8 cellular contexts compared by ENCODE assay signal in the genomic region with DNA sequence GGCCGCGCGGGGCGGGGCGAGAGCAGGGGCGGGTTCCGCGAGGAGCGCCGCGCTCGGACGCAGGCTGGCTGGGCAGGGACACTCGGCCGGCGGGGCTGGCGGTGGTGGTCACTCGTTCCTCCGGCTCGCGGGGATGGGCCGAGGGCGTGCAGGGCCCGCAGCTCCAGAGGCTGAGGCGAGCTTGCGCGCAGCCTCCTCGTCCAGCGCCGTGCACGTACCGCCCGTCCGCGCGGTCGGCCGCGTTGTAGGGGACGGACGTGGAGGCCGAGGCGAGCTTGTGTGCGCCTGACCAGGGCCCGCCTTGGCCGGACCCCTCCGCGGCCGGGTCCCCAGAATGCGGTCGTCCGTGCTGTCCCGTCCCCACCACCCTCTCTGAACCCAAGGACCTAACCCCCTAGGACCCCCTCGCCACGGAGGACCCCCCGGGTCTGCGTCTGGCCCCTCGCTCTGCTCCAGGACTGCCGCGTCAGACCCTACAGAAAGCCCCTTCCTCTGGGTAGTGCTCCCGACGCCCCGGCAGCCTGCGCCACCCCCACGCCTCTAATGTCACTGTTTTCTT. TPM values are rescaled to one million over a fixed set of nuclear protein-coding genes. Genes with fewer than 3 reads are reported as not detected.
DNase-seq lines count a peak whose midpoint lies in the region; ATAC-seq and TF ChIP-seq lines count a peak whose summit lies in the region.

No MANE protein-coding gene starts in this region.

- CTCF ChIA-PET in AG04450 (lab: Charles Lee), result no interaction called here

- H3K9me3 Mint-ChIP-seq in naive B cell, result no peaks in the 10 kb centered on the region

- H3K27me3 ChIP-seq in AG04450 (ENCODE audit: control insufficient read depth, insufficient read depth, low read length), result peaks cover 5% of the 10 kb centered on the region

- ATAC-seq in HG03095 (IDR thresholded peaks at IDR 0.05; ENCODE audit: unreplicated experiment) (peak; percentile 11), naive B cell (ENCODE audit: low read depth in 2 of 2) (peak; percentile 1 to 2), GM18909 (IDR thresholded peaks at IDR 0.05; ENCODE audit: poor library complexity, unreplicated experiment) (no peak)

- no peaks in the 10 kb centered on the region; the same call in 1 of the 2 replicates for H3K9me3 ChIP-seq in AG04450 (ENCODE audit: control insufficient read depth, insufficient read depth, low read length)

- H3K27me3 Mint-ChIP-seq in naive B cell, result no peaks in the 10 kb centered on the region

- H3K36me3 Mint-ChIP-seq in naive B cell, result no peaks in the 10 kb centered on the region

- DNase-seq in AG04450 (ENCODE audit: low read depth, low spot score), result no peak
- DNase-seq in naive B cell, result no peak
- DNase-seq in erythroblast (lab: John Stamatoyannopoulos, UW), result no peak
- no peak for DNase-seq in T1000 (lab: John Stamatoyannopoulos, UW)
- no peak for DNase-seq in cortex of kidney (lab: John Stamatoyannopoulos, UW)

- H3K4me3 ChIP-seq in AG04450 (ENCODE audit: low read depth, low read length), result peak overlapping the region; percentile 63

- H3K27ac ChIP-seq in AG04450 (ENCODE audit: low read depth, low read length), result no peak overlapping the region
- H3K27ac ChIP-seq in cingulate gyrus (ENCODE audit: low read depth, low read length), result peak overlapping the region; percentile 77

- H3K4me1 Mint-ChIP-seq in naive B cell, result peaks cover 32 to 52% (median 37%) of the 10 kb centered on the region in 3 donors

- H3K27ac Mint-ChIP-seq in naive B cell, result peak overlapping the region in 2 of 6 donors; percentile 70 to 93

- no peak for TF ChIP-seq CTCF in AG04450 (IDR thresholded peaks at IDR 0.05; ENCODE audit: low read depth, low read length)

- POLR2A ChIA-PET in AG04450 (lab: Yijun Ruan, JAX), result interaction anchor here (0.5 to 1.4 kb wide), 4 partner anchors 18 to 1520 kb away, joined by 3 to 10 read pairs (median 4); no protein-coding TSS in a partner anchor

- TF ChIP-seq POLR2A in erythroblast (IDR thresholded peaks at IDR 0.05; ENCODE audit: low read length), result no peak

- peak overlapping the region; percentile 69 to 99 (median 78) for H3K4me3 Mint-ChIP-seq in naive B cell

RNA-seq across cellular contexts. Expression of gene YPEL1, which starts 0.6 kb away (rescaled TPM):
- polyA plus RNA-seq in AG04450 (2011; rRNA removed) (5.5 and 6.1 TPM in 2 replicates), naive B cell (ENCODE audit: low read depth in 6 of 6) (10 to 100 TPM; 16.6 to 37.2 (median 29.9) TPM)
- polyA minus RNA-seq in AG04450 (2011; rRNA and poly(A)+ RNA removed), result 4.2 and 5.0 TPM in 2 replicates
